1 cellular context compared by ENCODE assay signal in genomic region chr6:104881964-104882668, GRCh38.
TF ChIP-seq lines count a peak whose summit lies in the region.

No MANE protein-coding gene starts in this region.

TF ChIP-seq in SK-N-SH treated with all-trans-retinoic acid at 6 μM for 48 hours, 23 proteins besides CTCF, POLR2A, EP300 and RAD21 (continued from another document):
- TF ChIP-seq POU6F1 (CRISPR knock-in tag; IDR thresholded peaks at IDR 0.05; ENCODE audit: borderline replicate concordance, low read depth), result no peak
- no peak for TF ChIP-seq ZFP30 (CRISPR knock-in tag; IDR thresholded peaks at IDR 0.05)
- no peak for TF ChIP-seq ZNF8 (CRISPR knock-in tag; IDR thresholded peaks at IDR 0.05)
- TF ChIP-seq TOX (CRISPR knock-in tag; IDR thresholded peaks at IDR 0.05; ENCODE audit: borderline replicate concordance), result no peak
